In genomic region chr7:125490167-125490566, GRCh38 we compare ENCODE assay signal across 26 cellular contexts.
"Had no signal": no experiment of that assay in that cellular context is flagged by ENCODE, and none has a peak within 500 bp of the region (broad histone marks: within the 10 kb centered on the region; RNA-seq: fewer than 3 reads in every experiment).

No MANE protein-coding gene starts in this region.

- H3K27me3 ChIP-seq: stomach, suprapubic skin, testis, thyroid gland, tibial artery, tibial nerve, transverse colon, upper lobe of left lung, upper lobe of right lung, uterus, vagina had no signal

- FAIRE-seq: urothelium cell line had no signal

- H3K36me3 ChIP-seq: stomach, suprapubic skin, thoracic aorta, thyroid gland, tibial artery, tibial nerve, transverse colon, upper lobe of left lung, upper lobe of right lung, uterus, vagina had no signal

- ATAC-seq: stimulated activated effector memory CD8-positive, alpha-beta T cell treated with anti-CD3 and anti-CD28 coated beads, Interleukin-12 subunit alpha, Interleukin-12 subunit beta, amount 100 ng/mL, for 72 hours; stimulated activated memory B cell treated with anti-CD40 and anti-IgM and Interleukin-4, amounts not matched to agents 10 μg/mL and 1 μg/mL and 100 μg/mL, for 72 hours; stimulated activated naive B cell treated with anti-CD40 and anti-IgM and Interleukin-4, amounts not matched to agents 10 μg/mL and 1 μg/mL and 100 μg/mL, for 72 hours; stimulated activated naive CD8-positive, alpha-beta T cell treated with anti-CD3 and anti-CD28 coated beads, Interleukin-15, amount 100 ng/mL, for 72 hours; stimulated activated naive CD8-positive, alpha-beta T cell treated with anti-CD3 and anti-CD28 coated beads, Interleukin-15, Interleukin-2, amounts not matched to agents 100 U/mL and 50 U/mL, for 24 hours; upper lobe of right lung had no signal

- H3K27ac ChIP-seq: stomach, suprapubic skin, testis, thoracic aorta, thyroid gland, tibial artery, transverse colon, upper lobe of left lung, upper lobe of right lung, uterus, vagina had no signal

- H3K4me1 ChIP-seq: stomach, suprapubic skin, testis, thyroid gland, tibial artery, transverse colon, upper lobe of left lung, upper lobe of right lung, uterus, vagina had no signal

- H3K4me3 ChIP-seq: stomach, suprapubic skin, testis, thoracic aorta, thyroid gland, tibial artery, tibial nerve, transverse colon, upper lobe of left lung, upper lobe of right lung, uterus, vagina had no signal

- DNase-seq: stimulated activated CD4-positive, alpha-beta T cell treated with anti-CD3 and anti-CD28 coated beads, Interleukin-2, amount 100 ng/mL, for 48 hours; stimulated activated CD4-positive, alpha-beta T cell treated with anti-CD3 and anti-CD28 coated beads, Interleukin-4, amount 100 ng/mL, for 1 hour; stimulated activated CD4-positive, alpha-beta T cell treated with anti-CD3 and anti-CD28 coated beads, Interleukin-4, amount 100 ng/mL, for 24 hours; stimulated activated CD4-positive, alpha-beta T cell treated with anti-CD3 and anti-CD28 coated beads, Interleukin-4, amount 100 ng/mL, for 4 hours; stimulated activated CD8-positive, alpha-beta memory T cell treated with anti-CD3 and anti-CD28 coated beads, Interleukin-4, amount 100 ng/mL, for 48 hours; stimulated activated naive B cell treated with anti-CD40 and anti-IgM and Interleukin-4, amounts not matched to agents 10 μg/mL and 1 μg/mL and 100 μg/mL, for 72 hours; stimulated activated naive CD4-positive, alpha-beta T cell; stimulated activated naive CD4-positive, alpha-beta T cell treated with Interleukin-2 at 50 U/mL for 16 hours; stimulated activated naive CD8-positive, alpha-beta T cell treated with anti-CD3 and anti-CD28 coated beads, Interleukin-15, amount 100 ng/mL, for 72 hours; stimulated activated naive CD8-positive, alpha-beta T cell treated with anti-CD3 and anti-CD28 coated beads, Interleukin-15, Interleukin-2, amounts not matched to agents 100 U/mL and 50 U/mL, for 24 hours; stomach; testis; thyroid gland; tibial artery; transverse colon; trophoblast cell; upper lobe of left lung; upper lobe of right lung; uterus had no signal

- H3K9me3 ChIP-seq: stomach, suprapubic skin, testis, thoracic aorta, thyroid gland, tibial artery, tibial nerve, transverse colon, upper lobe of left lung, upper lobe of right lung, uterus, vagina had no signal
